Comparison of ENCODE assay signal across 11 cellular contexts in the genomic region with DNA sequence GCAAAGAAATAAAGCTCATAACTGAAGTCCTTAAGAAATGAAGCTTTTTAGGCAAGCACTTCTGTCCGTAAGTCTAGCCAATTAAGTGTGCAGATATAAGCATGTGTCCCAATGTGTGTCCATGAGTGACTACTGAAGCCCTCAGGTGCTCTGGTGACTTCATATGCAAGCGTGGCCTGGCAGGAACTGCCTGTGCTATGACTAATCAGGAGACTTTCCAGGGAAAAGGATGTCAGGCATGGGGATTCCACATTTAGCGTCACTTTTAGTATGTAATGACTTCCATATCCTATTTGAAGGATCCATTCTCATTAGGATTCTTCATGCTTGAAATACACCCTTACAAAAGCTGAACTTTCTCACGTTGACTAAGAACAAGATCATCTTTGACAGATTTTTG.
DNase-seq lines count a peak whose midpoint lies in the region; ATAC-seq and TF ChIP-seq lines count a peak whose summit lies in the region.
"Had no signal": no experiment of that assay in that cellular context is flagged by ENCODE, and none has a peak within 500 bp of the region (broad histone marks: within the 10 kb centered on the region; RNA-seq: fewer than 3 reads in every experiment).

No MANE protein-coding gene starts in this region.

- H3K36me3 Mint-ChIP-seq in CD4-positive, alpha-beta T cell (ENCODE audit: low read depth), result peaks cover 33% of the 10 kb centered on the region

- ATAC-seq in esophagus mucosa (peak; percentile 80), HG03139 (IDR thresholded peaks at IDR 0.05; ENCODE audit: unreplicated experiment) (no peak), GM18511 (IDR thresholded peaks at IDR 0.05; ENCODE audit: unreplicated experiment) (no peak)
- no peak for ATAC-seq in CD4-positive, alpha-beta T cell (ENCODE audit: poor library complexity)

- no peaks in the 10 kb centered on the region for H3K27me3 Mint-ChIP-seq in CD4-positive, alpha-beta T cell

- DNase-seq in NCI-H82 (lab: John Stamatoyannopoulos, UW) (peak; percentile 24), NCI-H82 treated with DMSO at 0.1 percent for 48 hours (lab: John Stamatoyannopoulos, UW; ENCODE audit: unreplicated experiment) (no peak), NCI-H748 (lab: John Stamatoyannopoulos, UW; ENCODE audit: unreplicated experiment) (peak; percentile 97), stromal cell of bone marrow (ENCODE audit: low read depth) (peak; percentile 28)
- no peak for DNase-seq in CD4-positive, alpha-beta T cell
- DNase-seq: T-helper 1 cell had no signal

- H3K27ac Mint-ChIP-seq in CD4-positive, alpha-beta T cell, result no peak overlapping the region
- H3K27ac Mint-ChIP-seq: activated T-helper 1 cell treated with anti-CD3 and anti-CD28 coated beads, Interleukin-12 subunit alpha, Interleukin-12 subunit beta, Interleukin-2, Interleukin-4 antibody, amounts not matched to agents 30 ng/mL and 10 ng/mL and 1 ng/mL, durations not matched to agents 14 hours and 24 hours and 36 hours had no signal

- intact Hi-C loops in CD4-positive, alpha-beta T cell (cut with DNase I, micrococcal nuclease), result no loop called here

- H3K27ac ChIP-seq in CD4-positive, alpha-beta T cell (ENCODE audit: low read depth, low read length), result no peak overlapping the region
- H3K27ac ChIP-seq: C4-2B had no signal

- H3K9me3 ChIP-seq in CD4-positive, alpha-beta T cell (ENCODE audit: control insufficient read depth, low read length), result no peaks in the 10 kb centered on the region

- no peaks in the 10 kb centered on the region for H3K27me3 ChIP-seq in CD4-positive, alpha-beta T cell (ENCODE audit: control insufficient read depth, insufficient read depth, low read length)

- no peak overlapping the region for H3K4me3 Mint-ChIP-seq in CD4-positive, alpha-beta T cell
- H3K4me3 Mint-ChIP-seq: activated T-helper 1 cell treated with anti-CD3 and anti-CD28 coated beads, Interleukin-12 subunit alpha, Interleukin-12 subunit beta, Interleukin-2, Interleukin-4 antibody, amounts not matched to agents 30 ng/mL and 10 ng/mL and 1 ng/mL, durations not matched to agents 14 hours and 24 hours and 36 hours had no signal

- no peaks in the 10 kb centered on the region for H3K4me1 Mint-ChIP-seq in CD4-positive, alpha-beta T cell (ENCODE audit: low read depth)

- TF ChIP-seq CTCF in CD4-positive, alpha-beta T cell (IDR thresholded peaks at IDR 0.05), result no peak

- POLR2A ChIA-PET in CD4-positive, alpha-beta T cell (lab: Charles Lee), result interaction anchor here (0.8 kb wide), 1 partner anchor 63 kb away, joined by 3 read pairs; no protein-coding TSS in a partner anchor

- CTCF ChIA-PET in CD4-positive, alpha-beta T cell (lab: Charles Lee), result no interaction called here

- no peaks in the 10 kb centered on the region for H3K9me3 Mint-ChIP-seq in CD4-positive, alpha-beta T cell
- H3K9me3 Mint-ChIP-seq: activated T-helper 1 cell treated with anti-CD3 and anti-CD28 coated beads, Interleukin-12 subunit alpha, Interleukin-12 subunit beta, Interleukin-2, Interleukin-4 antibody, amounts not matched to agents 30 ng/mL and 10 ng/mL and 1 ng/mL, durations not matched to agents 14 hours and 24 hours and 36 hours had no signal

Comparison
In these comparisons a context has a peak if more than half of its experiments do, and no peak if none do; other contexts are left out.
1. DNase-seq: peak in NCI-H82 (single experiment), NCI-H748 (single experiment) and stromal cell of bone marrow (single experiment); none in NCI-H82 treated with DMSO at 0.1 percent for 48 hours (single experiment) and CD4-positive, alpha-beta T cell (0 of 10).